In genomic region chr7:90661290-90662151, GRCh38 we compare ENCODE assay signal across 14 cellular contexts.
A peak's percentile ranks its signal among the peaks of the same experiment; 100 is the strongest.
DNase-seq lines count a peak whose midpoint lies in the region; TF ChIP-seq lines count a peak whose summit lies in the region.
"Had no signal": no experiment of that assay in that cellular context is flagged by ENCODE, and none has a peak within 500 bp of the region (broad histone marks: within the 10 kb centered on the region; RNA-seq: fewer than 3 reads in every experiment).

No MANE protein-coding gene starts in this region.

- H3K9me3 ChIP-seq in SJCRH30 (replicated peaks) (no peaks in the 10 kb centered on the region), cardiac muscle cell (ENCODE audit: low read depth) (no peaks in the 10 kb centered on the region), thymus (ENCODE audit: control insufficient read depth) (no peaks in the 10 kb centered on the region)
- H3K9me3 ChIP-seq: A549 had no signal

- peak; percentile 35 for DNase-seq in NCI-H345 (lab: John Stamatoyannopoulos, UW)
- DNase-seq in NCI-H345 treated with DMSO at 0.1 percent for 48 hours (lab: John Stamatoyannopoulos, UW; ENCODE audit: unreplicated experiment) = no peak
- DNase-seq in SJCRH30 = peak; percentile 82 to 91
- DNase-seq in cardiac muscle cell (ENCODE audit: low read depth in 1 of 2, low spot score in 1 of 2) = peak in 1 of 2 donors; percentile 49
- no peak for DNase-seq in NCI-H1105 (lab: John Stamatoyannopoulos, UW)
- DNase-seq in D341Med (ENCODE audit: low spot score) = no peak
- DNase-seq in DMS153 treated with DMSO at 0.1 percent for 48 hours (lab: John Stamatoyannopoulos, UW; ENCODE audit: unreplicated experiment) = no peak
- DNase-seq: dermis blood vessel endothelial cell; GDM1; NCI-H526 treated with DMSO at 0.1 percent for 48 hours; stimulated activated CD4-positive, alpha-beta T cell treated with anti-CD3 and anti-CD28 coated beads, Interleukin-4, amount 100 ng/mL, for 24 hours; T-helper 9 cell had no signal

- TF ChIP-seq CTCF in cardiac muscle cell (IDR thresholded peaks at IDR 0.05; ENCODE audit: low read depth, low read length) = no peak

- H3K36me3 ChIP-seq in SJCRH30 (peaks cover 8% of the 10 kb centered on the region; the same call in 1 of the 2 replicates), cardiac muscle cell (no peaks in the 10 kb centered on the region), thymus (ENCODE audit: control insufficient read depth, insufficient read depth) (no peaks in the 10 kb centered on the region)

- 88% methylated on average over 6 of the region's 6 CpGs for WGBS in thymus

- H3K27ac ChIP-seq in SJCRH30 = peak overlapping the region; percentile 60
- H3K27ac ChIP-seq in cardiac muscle cell = peak overlapping the region; percentile 72
- H3K27ac ChIP-seq in thymus (ENCODE audit: low read depth) = peak overlapping the region; percentile 33
- H3K27ac ChIP-seq: A549 had no signal

- H3K4me1 ChIP-seq in SJCRH30 (peaks cover 24% of the 10 kb centered on the region), cardiac muscle cell (ENCODE audit: low read depth) (peaks cover 10% of the 10 kb centered on the region), thymus (ENCODE audit: control insufficient read depth, insufficient read depth, low read length) (no peaks in the 10 kb centered on the region)
- H3K4me1 ChIP-seq: A549 had no signal

- H3K27me3 ChIP-seq in SJCRH30 = no peaks in the 10 kb centered on the region
- no peaks in the 10 kb centered on the region for H3K27me3 ChIP-seq in cardiac muscle cell
- no peaks in the 10 kb centered on the region for H3K27me3 ChIP-seq in thymus (ENCODE audit: control insufficient read depth, insufficient read depth)

- H3K4me3 ChIP-seq in SJCRH30 (peak overlapping the region; percentile 1; the same call in 1 of the 2 replicates), cardiac muscle cell (no peak overlapping the region), thymus (ENCODE audit: low read length) (no peak overlapping the region)
- H3K4me3 ChIP-seq: A549 had no signal

Comparison
In these comparisons a context has a peak if more than half of its experiments do, and no peak if none do; other contexts are left out.
1. DNase-seq: peak in NCI-H345 (single experiment) and SJCRH30 (2 of 2); none in NCI-H345 treated with DMSO at 0.1 percent for 48 hours (single experiment), NCI-H1105 (single experiment), D341Med (single experiment) and DMS153 treated with DMSO at 0.1 percent for 48 hours (single experiment).
2. Peak in every context shown above with its lines, with median percentiles within 50 percentile points of each other: H3K27ac ChIP-seq.